In the genomic region with DNA sequence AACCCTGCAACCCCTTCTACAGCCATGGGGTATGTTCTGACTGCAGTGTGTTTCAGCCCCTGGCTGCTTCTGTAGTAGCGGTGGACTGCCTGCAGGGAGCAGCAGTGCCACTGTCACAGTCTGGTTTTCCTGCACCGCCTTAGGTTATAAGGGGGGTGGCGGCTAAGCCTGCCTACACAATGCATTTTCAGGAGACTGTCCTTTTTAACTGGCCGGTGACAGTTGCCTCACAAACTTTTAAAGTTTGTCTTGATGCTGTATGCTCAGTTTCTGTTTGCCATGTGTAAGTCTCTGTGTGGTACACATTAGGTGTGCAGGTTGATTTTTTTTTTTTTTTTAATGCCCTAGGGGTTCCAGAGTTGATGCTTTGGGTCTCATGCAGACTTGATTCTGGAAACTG, we compare ENCODE assay signal across 1 cellular context.
TF ChIP-seq lines count a peak whose summit lies in the region.

No MANE protein-coding gene starts in this region.

TF ChIP-seq in GM12878, 131 proteins besides CTCF, POLR2A, EP300 and RAD21 (continued from another document):
- TF ChIP-seq, protein P1, sequence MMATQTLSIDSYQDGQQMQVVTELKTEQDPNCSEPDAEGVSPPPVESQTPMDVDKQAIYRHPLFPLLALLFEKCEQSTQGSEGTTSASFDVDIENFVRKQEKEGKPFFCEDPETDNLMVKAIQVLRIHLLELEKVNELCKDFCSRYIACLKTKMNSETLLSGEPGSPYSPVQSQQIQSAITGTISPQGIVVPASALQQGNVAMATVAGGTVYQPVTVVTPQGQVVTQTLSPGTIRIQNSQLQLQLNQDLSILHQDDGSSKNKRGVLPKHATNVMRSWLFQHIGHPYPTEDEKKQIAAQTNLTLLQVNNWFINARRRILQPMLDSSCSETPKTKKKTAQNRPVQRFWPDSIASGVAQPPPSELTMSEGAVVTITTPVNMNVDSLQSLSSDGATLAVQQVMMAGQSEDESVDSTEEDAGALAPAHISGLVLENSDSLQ (IDR thresholded peaks at IDR 0.05), result no peak
- no peak for TF ChIP-seq GABPA (IDR thresholded peaks at IDR 0.05; ENCODE audit: low read depth)
- peak; percentile 35 for TF ChIP-seq MEF2B (IDR thresholded peaks at IDR 0.05; ENCODE audit: partially characterized antibody, poor library complexity, severe bottlenecking)
- TF ChIP-seq CHD4 (IDR thresholded peaks at IDR 0.05), result no peak
- no peak for TF ChIP-seq TCF3 (IDR thresholded peaks at IDR 0.05; ENCODE audit: borderline replicate concordance, insufficient read depth, low read depth, low read length)
- no peak for TF ChIP-seq SIX5 (IDR thresholded peaks at IDR 0.05; ENCODE audit: low read depth, low read length, severe bottlenecking)
- TF ChIP-seq TCF12 (IDR thresholded peaks at IDR 0.05; ENCODE audit: low read depth, low read length), result no peak
- 0 out of 2 replicates have a peak, but pooled peaks have one; percentile 36 for TF ChIP-seq IRF4 (IDR thresholded peaks at IDR 0.05; ENCODE audit: low read depth, low read length)
- TF ChIP-seq ASH2L (IDR thresholded peaks at IDR 0.05; ENCODE audit: borderline replicate concordance, low read depth), result no peak
- peak; percentile 92 for TF ChIP-seq SMARCA5 (IDR thresholded peaks at IDR 0.05)
- TF ChIP-seq TBL1XR1 (IDR thresholded peaks at IDR 0.05; ENCODE audit: low read depth, low read length), result no peak
- TF ChIP-seq, protein P2, sequence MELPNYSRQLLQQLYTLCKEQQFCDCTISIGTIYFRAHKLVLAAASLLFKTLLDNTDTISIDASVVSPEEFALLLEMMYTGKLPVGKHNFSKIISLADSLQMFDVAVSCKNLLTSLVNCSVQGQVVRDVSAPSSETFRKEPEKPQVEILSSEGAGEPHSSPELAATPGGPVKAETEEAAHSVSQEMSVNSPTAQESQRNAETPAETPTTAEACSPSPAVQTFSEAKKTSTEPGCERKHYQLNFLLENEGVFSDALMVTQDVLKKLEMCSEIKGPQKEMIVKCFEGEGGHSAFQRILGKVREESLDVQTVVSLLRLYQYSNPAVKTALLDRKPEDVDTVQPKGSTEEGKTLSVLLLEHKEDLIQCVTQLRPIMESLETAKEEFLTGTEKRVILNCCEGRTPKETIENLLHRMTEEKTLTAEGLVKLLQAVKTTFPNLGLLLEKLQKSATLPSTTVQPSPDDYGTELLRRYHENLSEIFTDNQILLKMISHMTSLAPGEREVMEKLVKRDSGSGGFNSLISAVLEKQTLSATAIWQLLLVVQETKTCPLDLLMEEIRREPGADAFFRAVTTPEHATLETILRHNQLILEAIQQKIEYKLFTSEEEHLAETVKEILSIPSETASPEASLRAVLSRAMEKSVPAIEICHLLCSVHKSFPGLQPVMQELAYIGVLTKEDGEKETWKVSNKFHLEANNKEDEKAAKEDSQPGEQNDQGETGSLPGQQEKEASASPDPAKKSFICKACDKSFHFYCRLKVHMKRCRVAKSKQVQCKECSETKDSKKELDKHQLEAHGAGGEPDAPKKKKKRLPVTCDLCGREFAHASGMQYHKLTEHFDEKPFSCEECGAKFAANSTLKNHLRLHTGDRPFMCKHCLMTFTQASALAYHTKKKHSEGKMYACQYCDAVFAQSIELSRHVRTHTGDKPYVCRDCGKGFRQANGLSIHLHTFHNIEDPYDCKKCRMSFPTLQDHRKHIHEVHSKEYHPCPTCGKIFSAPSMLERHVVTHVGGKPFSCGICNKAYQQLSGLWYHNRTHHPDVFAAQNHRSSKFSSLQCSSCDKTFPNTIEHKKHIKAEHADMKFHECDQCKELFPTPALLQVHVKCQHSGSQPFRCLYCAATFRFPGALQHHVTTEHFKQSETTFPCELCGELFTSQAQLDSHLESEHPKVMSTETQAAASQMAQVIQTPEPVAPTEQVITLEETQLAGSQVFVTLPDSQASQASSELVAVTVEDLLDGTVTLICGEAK (IDR thresholded peaks at IDR 0.05; ENCODE audit: borderline replicate concordance), result no peak
- no peak for TF ChIP-seq RBBP5 (conservative IDR thresholded peaks at IDR 0.05)
- TF ChIP-seq, protein P3, sequence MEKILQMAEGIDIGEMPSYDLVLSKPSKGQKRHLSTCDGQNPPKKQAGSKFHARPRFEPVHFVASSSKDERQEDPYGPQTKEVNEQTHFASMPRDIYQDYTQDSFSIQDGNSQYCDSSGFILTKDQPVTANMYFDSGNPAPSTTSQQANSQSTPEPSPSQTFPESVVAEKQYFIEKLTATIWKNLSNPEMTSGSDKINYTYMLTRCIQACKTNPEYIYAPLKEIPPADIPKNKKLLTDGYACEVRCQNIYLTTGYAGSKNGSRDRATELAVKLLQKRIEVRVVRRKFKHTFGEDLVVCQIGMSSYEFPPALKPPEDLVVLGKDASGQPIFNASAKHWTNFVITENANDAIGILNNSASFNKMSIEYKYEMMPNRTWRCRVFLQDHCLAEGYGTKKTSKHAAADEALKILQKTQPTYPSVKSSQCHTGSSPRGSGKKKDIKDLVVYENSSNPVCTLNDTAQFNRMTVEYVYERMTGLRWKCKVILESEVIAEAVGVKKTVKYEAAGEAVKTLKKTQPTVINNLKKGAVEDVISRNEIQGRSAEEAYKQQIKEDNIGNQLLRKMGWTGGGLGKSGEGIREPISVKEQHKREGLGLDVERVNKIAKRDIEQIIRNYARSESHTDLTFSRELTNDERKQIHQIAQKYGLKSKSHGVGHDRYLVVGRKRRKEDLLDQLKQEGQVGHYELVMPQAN (conservative IDR thresholded peaks at IDR 0.05), result no peak
- TF ChIP-seq FOS (IDR thresholded peaks at IDR 0.05; ENCODE audit: borderline replicate concordance, extremely low read depth, insufficient read length), result no peak
- TF ChIP-seq RB1 (IDR thresholded peaks at IDR 0.05; ENCODE audit: borderline replicate concordance), result peak; percentile 64
- TF ChIP-seq, protein P4, sequence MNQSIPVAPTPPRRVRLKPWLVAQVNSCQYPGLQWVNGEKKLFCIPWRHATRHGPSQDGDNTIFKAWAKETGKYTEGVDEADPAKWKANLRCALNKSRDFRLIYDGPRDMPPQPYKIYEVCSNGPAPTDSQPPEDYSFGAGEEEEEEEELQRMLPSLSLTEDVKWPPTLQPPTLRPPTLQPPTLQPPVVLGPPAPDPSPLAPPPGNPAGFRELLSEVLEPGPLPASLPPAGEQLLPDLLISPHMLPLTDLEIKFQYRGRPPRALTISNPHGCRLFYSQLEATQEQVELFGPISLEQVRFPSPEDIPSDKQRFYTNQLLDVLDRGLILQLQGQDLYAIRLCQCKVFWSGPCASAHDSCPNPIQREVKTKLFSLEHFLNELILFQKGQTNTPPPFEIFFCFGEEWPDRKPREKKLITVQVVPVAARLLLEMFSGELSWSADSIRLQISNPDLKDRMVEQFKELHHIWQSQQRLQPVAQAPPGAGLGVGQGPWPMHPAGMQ (IDR thresholded peaks at IDR 0.05; ENCODE audit: borderline replicate concordance), result no peak
- 0 out of 2 replicates have a peak, but pooled peaks have one; percentile 32 for TF ChIP-seq ZNF384 (IDR thresholded peaks at IDR 0.05; ENCODE audit: borderline replicate concordance, low read depth, low read length)
- TF ChIP-seq SMC3 (IDR thresholded peaks at IDR 0.05; ENCODE audit: borderline replicate concordance, low read length), result peak; percentile 97
- no peak for TF ChIP-seq NR2F1 (conservative IDR thresholded peaks at IDR 0.05)
- peak; percentile 48; the same call in 1 of the 2 replicates for TF ChIP-seq CHD2 (IDR thresholded peaks at IDR 0.05; ENCODE audit: borderline replicate concordance, low read depth, low read length)
- TF ChIP-seq MTA3 (IDR thresholded peaks at IDR 0.05; ENCODE audit: borderline replicate concordance, low read length), result no peak
- TF ChIP-seq CBX5 (IDR thresholded peaks at IDR 0.05; ENCODE audit: low read depth), result no peak
- no peak for TF ChIP-seq JUND (IDR thresholded peaks at IDR 0.05; ENCODE audit: low read depth, low read length)
- TF ChIP-seq BCL11A (IDR thresholded peaks at IDR 0.05; ENCODE audit: low read depth, low read length), result no peak
- TF ChIP-seq YY1 (IDR thresholded peaks at IDR 0.05; ENCODE audit: low read depth, low read length), result peak; percentile 73
- TF ChIP-seq, protein P5, sequence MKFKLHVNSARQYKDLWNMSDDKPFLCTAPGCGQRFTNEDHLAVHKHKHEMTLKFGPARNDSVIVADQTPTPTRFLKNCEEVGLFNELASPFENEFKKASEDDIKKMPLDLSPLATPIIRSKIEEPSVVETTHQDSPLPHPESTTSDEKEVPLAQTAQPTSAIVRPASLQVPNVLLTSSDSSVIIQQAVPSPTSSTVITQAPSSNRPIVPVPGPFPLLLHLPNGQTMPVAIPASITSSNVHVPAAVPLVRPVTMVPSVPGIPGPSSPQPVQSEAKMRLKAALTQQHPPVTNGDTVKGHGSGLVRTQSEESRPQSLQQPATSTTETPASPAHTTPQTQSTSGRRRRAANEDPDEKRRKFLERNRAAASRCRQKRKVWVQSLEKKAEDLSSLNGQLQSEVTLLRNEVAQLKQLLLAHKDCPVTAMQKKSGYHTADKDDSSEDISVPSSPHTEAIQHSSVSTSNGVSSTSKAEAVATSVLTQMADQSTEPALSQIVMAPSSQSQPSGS (IDR thresholded peaks at IDR 0.05; ENCODE audit: low read length), result no peak
- no peak for TF ChIP-seq CREM (IDR thresholded peaks at IDR 0.05; ENCODE audit: low read depth)
- TF ChIP-seq, protein P6, sequence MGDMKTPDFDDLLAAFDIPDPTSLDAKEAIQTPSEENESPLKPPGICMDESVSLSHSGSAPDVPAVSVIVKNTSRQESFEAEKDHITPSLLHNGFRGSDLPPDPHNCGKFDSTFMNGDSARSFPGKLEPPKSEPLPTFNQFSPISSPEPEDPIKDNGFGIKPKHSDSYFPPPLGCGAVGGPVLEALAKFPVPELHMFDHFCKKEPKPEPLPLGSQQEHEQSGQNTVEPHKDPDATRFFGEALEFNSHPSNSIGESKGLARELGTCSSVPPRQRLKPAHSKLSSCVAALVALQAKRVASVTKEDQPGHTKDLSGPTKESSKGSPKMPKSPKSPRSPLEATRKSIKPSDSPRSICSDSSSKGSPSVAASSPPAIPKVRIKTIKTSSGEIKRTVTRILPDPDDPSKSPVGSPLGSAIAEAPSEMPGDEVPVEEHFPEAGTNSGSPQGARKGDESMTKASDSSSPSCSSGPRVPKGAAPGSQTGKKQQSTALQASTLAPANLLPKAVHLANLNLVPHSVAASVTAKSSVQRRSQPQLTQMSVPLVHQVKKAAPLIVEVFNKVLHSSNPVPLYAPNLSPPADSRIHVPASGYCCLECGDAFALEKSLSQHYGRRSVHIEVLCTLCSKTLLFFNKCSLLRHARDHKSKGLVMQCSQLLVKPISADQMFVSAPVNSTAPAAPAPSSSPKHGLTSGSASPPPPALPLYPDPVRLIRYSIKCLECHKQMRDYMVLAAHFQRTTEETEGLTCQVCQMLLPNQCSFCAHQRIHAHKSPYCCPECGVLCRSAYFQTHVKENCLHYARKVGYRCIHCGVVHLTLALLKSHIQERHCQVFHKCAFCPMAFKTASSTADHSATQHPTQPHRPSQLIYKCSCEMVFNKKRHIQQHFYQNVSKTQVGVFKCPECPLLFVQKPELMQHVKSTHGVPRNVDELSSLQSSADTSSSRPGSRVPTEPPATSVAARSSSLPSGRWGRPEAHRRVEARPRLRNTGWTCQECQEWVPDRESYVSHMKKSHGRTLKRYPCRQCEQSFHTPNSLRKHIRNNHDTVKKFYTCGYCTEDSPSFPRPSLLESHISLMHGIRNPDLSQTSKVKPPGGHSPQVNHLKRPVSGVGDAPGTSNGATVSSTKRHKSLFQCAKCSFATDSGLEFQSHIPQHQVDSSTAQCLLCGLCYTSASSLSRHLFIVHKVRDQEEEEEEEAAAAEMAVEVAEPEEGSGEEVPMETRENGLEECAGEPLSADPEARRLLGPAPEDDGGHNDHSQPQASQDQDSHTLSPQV (IDR thresholded peaks at IDR 0.05), result no peak
- TF ChIP-seq, protein P7, sequence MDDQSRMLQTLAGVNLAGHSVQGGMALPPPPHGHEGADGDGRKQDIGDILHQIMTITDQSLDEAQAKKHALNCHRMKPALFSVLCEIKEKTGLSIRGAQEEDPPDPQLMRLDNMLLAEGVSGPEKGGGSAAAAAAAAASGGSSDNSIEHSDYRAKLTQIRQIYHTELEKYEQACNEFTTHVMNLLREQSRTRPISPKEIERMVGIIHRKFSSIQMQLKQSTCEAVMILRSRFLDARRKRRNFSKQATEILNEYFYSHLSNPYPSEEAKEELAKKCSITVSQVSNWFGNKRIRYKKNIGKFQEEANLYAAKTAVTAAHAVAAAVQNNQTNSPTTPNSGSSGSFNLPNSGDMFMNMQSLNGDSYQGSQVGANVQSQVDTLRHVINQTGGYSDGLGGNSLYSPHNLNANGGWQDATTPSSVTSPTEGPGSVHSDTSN (IDR thresholded peaks at IDR 0.05; ENCODE audit: insufficient replicate concordance, low read depth, low read length), result no peak
- no peak for TF ChIP-seq STAT1 (conservative IDR thresholded peaks at IDR 0.05)
- TF ChIP-seq ZNF207 (IDR thresholded peaks at IDR 0.05; ENCODE audit: borderline replicate concordance), result no peak
- TF ChIP-seq, protein P8, sequence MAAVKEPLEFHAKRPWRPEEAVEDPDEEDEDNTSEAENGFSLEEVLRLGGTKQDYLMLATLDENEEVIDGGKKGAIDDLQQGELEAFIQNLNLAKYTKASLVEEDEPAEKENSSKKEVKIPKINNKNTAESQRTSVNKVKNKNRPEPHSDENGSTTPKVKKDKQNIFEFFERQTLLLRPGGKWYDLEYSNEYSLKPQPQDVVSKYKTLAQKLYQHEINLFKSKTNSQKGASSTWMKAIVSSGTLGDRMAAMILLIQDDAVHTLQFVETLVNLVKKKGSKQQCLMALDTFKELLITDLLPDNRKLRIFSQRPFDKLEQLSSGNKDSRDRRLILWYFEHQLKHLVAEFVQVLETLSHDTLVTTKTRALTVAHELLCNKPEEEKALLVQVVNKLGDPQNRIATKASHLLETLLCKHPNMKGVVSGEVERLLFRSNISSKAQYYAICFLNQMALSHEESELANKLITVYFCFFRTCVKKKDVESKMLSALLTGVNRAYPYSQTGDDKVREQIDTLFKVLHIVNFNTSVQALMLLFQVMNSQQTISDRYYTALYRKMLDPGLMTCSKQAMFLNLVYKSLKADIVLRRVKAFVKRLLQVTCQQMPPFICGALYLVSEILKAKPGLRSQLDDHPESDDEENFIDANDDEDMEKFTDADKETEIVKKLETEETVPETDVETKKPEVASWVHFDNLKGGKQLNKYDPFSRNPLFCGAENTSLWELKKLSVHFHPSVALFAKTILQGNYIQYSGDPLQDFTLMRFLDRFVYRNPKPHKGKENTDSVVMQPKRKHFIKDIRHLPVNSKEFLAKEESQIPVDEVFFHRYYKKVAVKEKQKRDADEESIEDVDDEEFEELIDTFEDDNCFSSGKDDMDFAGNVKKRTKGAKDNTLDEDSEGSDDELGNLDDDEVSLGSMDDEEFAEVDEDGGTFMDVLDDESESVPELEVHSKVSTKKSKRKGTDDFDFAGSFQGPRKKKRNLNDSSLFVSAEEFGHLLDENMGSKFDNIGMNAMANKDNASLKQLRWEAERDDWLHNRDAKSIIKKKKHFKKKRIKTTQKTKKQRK (IDR thresholded peaks at IDR 0.05; ENCODE audit: low read depth, low read length), result no peak
- no peak for TF ChIP-seq FOXM1 (IDR thresholded peaks at IDR 0.05; ENCODE audit: low read depth, low read length)
- no peak for TF ChIP-seq KLF5 (IDR thresholded peaks at IDR 0.05; ENCODE audit: partially characterized antibody)
- TF ChIP-seq BRCA1 (IDR thresholded peaks at IDR 0.05; ENCODE audit: low read depth, low read length), result no peak
